ENCODE assay signal across 19 cellular contexts in genomic region chr18:46480187-46480586, GRCh38.
A peak's percentile ranks its signal among the peaks of the same experiment; 100 is the strongest.
DNase-seq lines count a peak whose midpoint lies in the region; ATAC-seq and TF ChIP-seq lines count a peak whose summit lies in the region.
"Had no signal": no experiment of that assay in that cellular context is flagged by ENCODE, and none has a peak within 500 bp of the region (broad histone marks: within the 10 kb centered on the region; RNA-seq: fewer than 3 reads in every experiment).

No MANE protein-coding gene starts in this region.

- H3K27me3 ChIP-seq in WERI-Rb-1 (ENCODE audit: insufficient read depth, low read depth, severe bottlenecking): no peaks in the 10 kb centered on the region
- H3K27me3 ChIP-seq: BE2C had no signal

- DNase-seq in NCI-H1092 treated with DMSO at 0.1 percent for 48 hours (lab: John Stamatoyannopoulos, UW) (peak; percentile 6), NCI-H1092 (lab: John Stamatoyannopoulos, UW) (no peak), NCI-H69 (lab: John Stamatoyannopoulos, UW) (peak; percentile 57), choroid plexus epithelial cell (ENCODE audit: low read depth) (peak; percentile 10), superior temporal gyrus (ENCODE audit: extremely low spot score) (peak; percentile 47), GDM1 (lab: John Stamatoyannopoulos, UW) (no peak), WERI-Rb-1 (no peak)
- DNase-seq: 8988T; BE2C; Caco-2; CD4-positive, alpha-beta T cell; KG1; NCI-H1417; NCI-H1930; NCI-H510A; NCI-H82; PC-3; SHP77 treated with DMSO at 0.1 percent for 48 hours had no signal

- no peaks in the 10 kb centered on the region for H3K36me3 ChIP-seq in WERI-Rb-1
- H3K36me3 ChIP-seq: BE2C had no signal

- no peak for ATAC-seq in GM19023 (IDR thresholded peaks at IDR 0.05; ENCODE audit: unreplicated experiment)
- ATAC-seq: PC-3 had no signal

- no peak overlapping the region for H3K27ac ChIP-seq in WERI-Rb-1

- no peak overlapping the region for H3K4me3 ChIP-seq in choroid plexus epithelial cell (ENCODE audit: low read depth, low read length)
- no peak overlapping the region for H3K4me3 ChIP-seq in WERI-Rb-1 (ENCODE audit: low read depth, low read length)

- H3K9me3 ChIP-seq in WERI-Rb-1 (ENCODE audit: severe bottlenecking): peaks cover 14% of the 10 kb centered on the region
- H3K9me3 ChIP-seq: BE2C, Caco-2 had no signal

- TF ChIP-seq CTCF in choroid plexus epithelial cell (conservative IDR thresholded peaks at IDR 0.05; ENCODE audit: low read depth, low read length) (no peak), WERI-Rb-1 (IDR thresholded peaks at IDR 0.05; ENCODE audit: low read depth, low read length) (no peak)

Comparison
In these comparisons a context has a peak if more than half of its experiments do, and no peak if none do; other contexts are left out.
1. DNase-seq: peak in NCI-H1092 treated with DMSO at 0.1 percent for 48 hours (single experiment), NCI-H69 (single experiment), choroid plexus epithelial cell (single experiment) and superior temporal gyrus (single experiment); none in NCI-H1092 (single experiment), GDM1 (single experiment) and WERI-Rb-1 (single experiment).